8 cellular contexts compared by ENCODE assay signal in the genomic region with DNA sequence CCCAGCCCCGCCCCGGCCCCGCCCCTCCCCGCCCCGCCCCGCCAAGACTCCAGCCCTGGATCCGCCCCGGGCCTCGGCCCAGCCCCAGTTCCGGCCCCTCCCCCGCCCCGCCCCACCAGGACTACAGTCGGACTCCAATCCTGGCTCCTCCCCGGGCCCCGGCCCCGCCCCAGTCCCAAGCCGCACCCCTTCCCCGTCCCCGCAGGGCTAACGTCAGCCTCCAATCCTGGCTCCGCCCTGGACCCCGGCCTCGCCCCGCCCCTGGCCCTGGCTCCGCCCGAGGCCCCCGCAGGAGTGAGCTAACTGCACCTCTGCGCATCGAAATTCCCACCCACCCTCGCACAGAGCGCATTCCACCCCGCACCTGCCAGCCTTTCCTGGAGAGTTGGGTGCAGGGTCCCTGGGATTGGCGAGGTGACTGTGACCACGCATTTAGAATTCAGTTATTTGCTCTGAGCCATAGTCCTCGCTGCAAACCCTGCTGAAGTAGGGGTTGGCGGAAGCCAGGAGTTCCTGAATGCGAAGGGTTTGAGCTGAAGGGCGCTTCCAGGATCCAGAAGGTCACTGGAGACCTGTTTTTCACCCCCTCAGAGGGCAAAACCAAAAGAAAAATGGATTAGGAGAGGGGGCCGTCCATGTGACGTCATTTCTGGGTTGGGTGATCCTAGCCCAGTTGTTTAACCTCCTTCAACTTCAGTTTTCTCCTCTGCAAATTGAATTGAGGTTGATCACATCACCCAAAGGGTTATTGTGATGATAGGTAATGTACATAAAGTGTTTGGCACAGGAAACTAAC. TPM values are rescaled to one million over a fixed set of nuclear protein-coding genes. Genes with fewer than 3 reads are reported as not detected.
DNase-seq lines count a peak whose midpoint lies in the region; ATAC-seq and TF ChIP-seq lines count a peak whose summit lies in the region.

No MANE protein-coding gene starts in this region.

- TF ChIP-seq POLR2A in uterus (IDR thresholded peaks at IDR 0.05), result peak; percentile 59 to 70

- no peaks in the 10 kb centered on the region for H3K9me3 ChIP-seq in right cardiac atrium (ENCODE audit: control insufficient read depth, low read length)
- no peaks in the 10 kb centered on the region for H3K9me3 ChIP-seq in uterus

- WGBS in right cardiac atrium, result 5% methylated on average over 40 of the region's 40 CpGs

- no peaks in the 10 kb centered on the region for H3K36me3 ChIP-seq in uterus

- H3K4me3 ChIP-seq in right cardiac atrium (ENCODE audit: low read length) (peak overlapping the region; percentile 69), uterus (peak overlapping the region; percentile 90 to 99)

- peak in 1 of 4 experiments; percentile 10 for TF ChIP-seq CTCF in uterus (IDR thresholded peaks at IDR 0.05)

- ATAC-seq in GM18499 (IDR thresholded peaks at IDR 0.05; ENCODE audit: insufficient read depth, unreplicated experiment) (peak; percentile 49), HG02884 (IDR thresholded peaks at IDR 0.05; ENCODE audit: unreplicated experiment) (peak; percentile 87), right cardiac atrium (peak; percentile 92)

- no peaks in the 10 kb centered on the region for H3K27me3 ChIP-seq in right cardiac atrium (ENCODE audit: control insufficient read depth, insufficient read depth)
- H3K27me3 ChIP-seq in uterus, result no peaks in the 10 kb centered on the region

- H3K27ac ChIP-seq in right cardiac atrium (ENCODE audit: low read length) (peak overlapping the region; percentile 92), uterus (peak overlapping the region; percentile 85 to 91)

- peak; percentile 85 for DNase-seq in NCI-H1694 (lab: John Stamatoyannopoulos, UW)
- peak; percentile 92 to 99 (median 98) for DNase-seq in T-helper 2 cell
- DNase-seq in anterior cingulate cortex (lab: John Stamatoyannopoulos, UW), result peak; percentile 40 to 100 (median 97)
- DNase-seq in right cardiac atrium, result peak; percentile 98 to 100 (median 99)
- DNase-seq in putamen (ENCODE audit: low spot score), result peak; percentile 99
- DNase-seq in uterus, result peak; percentile 99

- intact Hi-C loops in right cardiac atrium (cut with DNase I), result loop anchor here in 1 of 4 donors (10.0 kb wide), 1 partner anchor 276 kb away; no protein-coding TSS in a partner anchor
- intact Hi-C loops in uterus (cut with DNase I; ENCODE audit: low total_unique reads), result loop anchor here (10.0 kb wide), 1 partner anchor 96 kb away; the partner anchor contains the start of gene CASQ1

- peaks cover 2% of the 10 kb centered on the region for H3K4me1 ChIP-seq in right cardiac atrium (ENCODE audit: control insufficient read depth, insufficient read depth, low read length)
- H3K4me1 ChIP-seq in uterus, result peaks cover 7 to 10% of the 10 kb centered on the region in 2 donors

RNA-seq across cellular contexts. Expression of gene IGSF8, which starts 0.6 kb away (rescaled TPM):
- total RNA-seq in right cardiac atrium, result 10 to 100 TPM; 18.3 to 24.2 (median 19.8) TPM
- polyA plus RNA-seq in right cardiac atrium, result 18.2 TPM
- total RNA-seq in uterus, result 10 to 100 TPM in 3 of 4 donors, 1 to 10 TPM in 1; 5.4 to 41.4 (median 26.9) TPM

RNA-seq across cellular contexts. Expression of gene ATP1A2, which starts 16.5 kb away (rescaled TPM):
- total RNA-seq in right cardiac atrium (100 to 1,000 TPM; 150 to 323 (median 257) TPM), uterus (10 to 100 TPM in 3 of 4 donors, 1 to 10 TPM in 1; 1.2 to 36.8 (median 13.4) TPM)
- 89.6 TPM for polyA plus RNA-seq in right cardiac atrium

RNA-seq across cellular contexts. Expression of gene KCNJ9, which starts 17.7 kb away (rescaled TPM):
- total RNA-seq in right cardiac atrium (not detected), uterus (under 1 TPM in 1 of 4 donors, not detected in 3; 0.28 TPM)
- polyA plus RNA-seq in right cardiac atrium, result not detected

RNA-seq across cellular contexts. Expression of gene KCNJ10, which starts 29.1 kb away (rescaled TPM):
- total RNA-seq in right cardiac atrium, result under 1 TPM; 0.11 to 0.31 (median 0.20) TPM
- polyA plus RNA-seq in right cardiac atrium, result 0.14 TPM
- total RNA-seq in uterus, result under 1 TPM in 1 of 4 donors, not detected in 3; 0.58 TPM

RNA-seq across cellular contexts. Expression of gene ATP1A4, which starts 52.4 kb away (rescaled TPM):
- total RNA-seq in right cardiac atrium, result under 1 TPM in 3 of 4 donors, not detected in 1; 0.08 to 0.43 (median 0.28) TPM
- polyA plus RNA-seq in right cardiac atrium, result 0.07 TPM
- total RNA-seq in uterus, result 1 to 10 TPM in 1 of 4 donors, not detected in 3; 1.5 TPM

Comparison
In these comparisons a context has a peak if more than half of its experiments do, and no peak if none do; other contexts are left out.
1. Peak in every context shown above with its lines: DNase-seq, ATAC-seq, H3K4me3 ChIP-seq and H3K27ac ChIP-seq.